ENCODE assay signal across 1 cellular context in genomic region chrX:47235691-47236103, GRCh38.
A peak's percentile ranks its signal among the peaks of the same experiment; 100 is the strongest.
TF ChIP-seq lines count a peak whose summit lies in the region.

No MANE protein-coding gene starts in this region.

TF ChIP-seq in HepG2, 621 proteins besides CTCF, POLR2A, EP300 and RAD21 (continued from another document):
- TF ChIP-seq FOSL2 (CRISPR knock-in tag; IDR thresholded peaks at IDR 0.05) (peak; percentile 28; the same call in 1 of the 2 replicates), SOX6 (IDR thresholded peaks at IDR 0.05) (no peak), SOX6 (CRISPR knock-in tag; IDR thresholded peaks at IDR 0.05) (peak; percentile 50; the same call in 1 of the 2 replicates), MTF1 (CRISPR knock-in tag; IDR thresholded peaks at IDR 0.05) (no peak), ZNF234 (CRISPR knock-in tag; conservative IDR thresholded peaks at IDR 0.05) (no peak), TMF1 (CRISPR knock-in tag; IDR thresholded peaks at IDR 0.05; ENCODE audit: low read depth) (no peak), NCOA2 (CRISPR knock-in tag; IDR thresholded peaks at IDR 0.05) (peak; percentile 67), FOXP4 (CRISPR knock-in tag; IDR thresholded peaks at IDR 0.05) (no peak), KAT8 (CRISPR knock-in tag; IDR thresholded peaks at IDR 0.05) (no peak), NFRKB (IDR thresholded peaks at IDR 0.05) (no peak)
